9 cellular contexts compared by ENCODE assay signal in genomic region chr2:160428425-160428763, GRCh38.
DNase-seq lines count a peak whose midpoint lies in the region; ATAC-seq, FAIRE-seq and TF ChIP-seq lines count a peak whose summit lies in the region.
"Had no signal": no experiment of that assay in that cellular context is flagged by ENCODE, and none has a peak within 500 bp of the region (broad histone marks: within the 10 kb centered on the region; RNA-seq: fewer than 3 reads in every experiment).

No MANE protein-coding gene starts in this region.

- H3K27me3 ChIP-seq in A673 (replicated peaks; ENCODE audit: insufficient read depth, low read depth, low read length, poor library complexity) (no peaks in the 10 kb centered on the region), GM12878 (replicated peaks in 1 of 2; ENCODE audit: control insufficient read depth in 2 of 2, insufficient read depth in 2 of 2, low read length in 1 of 2) (no peaks in the 10 kb centered on the region)

- 0 out of 2 replicates have a peak overlapping the region, but pooled peaks have one; percentile 15 for H3K4me2 ChIP-seq in GM12878 (ENCODE audit: control insufficient read depth, insufficient read depth)

- H2AFZ ChIP-seq in GM12878 (ENCODE audit: control insufficient read depth, low read depth, low read length) = peak overlapping the region; percentile 40; the same call in 1 of the 2 replicates

- POLR2A ChIA-PET in A673 (lab: Charles Lee; ENCODE audit: low non-redundant PET) (interaction anchor here (0.6 kb wide), 1 partner anchor 66 kb away, joined by 6 read pairs; no protein-coding TSS in a partner anchor), GM12878 (lab: Charles Lee) (no interaction called here)

- intact Hi-C loops in A673 (cut with micrococcal nuclease; ENCODE audit: unreplicated experiment) = loop anchor here (2.0 to 10.0 kb wide), 4 partner anchors 56 to 542 kb away; partner anchors contain the start of gene RBMS1
- intact Hi-C loops in GM12878 (cut with micrococcal nuclease; ENCODE audit: unreplicated experiment) = loop anchor here (5.0 kb wide), 1 partner anchor 316 kb away; no protein-coding TSS in a partner anchor

- RAD21 ChIA-PET in GM12878 (lab: Charles Lee; ENCODE audit: unreplicated experiment) = interaction anchor here (1.3 to 2.5 kb wide), 3 partner anchors 541 to 636 kb away, joined by 4 to 14 read pairs (median 8); no protein-coding TSS in a partner anchor

- no peaks in the 10 kb centered on the region for H3K79me2 ChIP-seq in GM12878 (ENCODE audit: control insufficient read depth, insufficient read depth, low read length)

- H4K20me1 ChIP-seq in GM12878 (ENCODE audit: control insufficient read depth, insufficient read depth) = no peaks in the 10 kb centered on the region

- no peak overlapping the region for H3K9ac ChIP-seq in GM12878 (ENCODE audit: control insufficient read depth, insufficient read depth, low read length)

- peak overlapping the region in 2 of 3 experiments; percentile 33 to 73 for H3K4me3 Mint-ChIP-seq in nephron

- 40% methylated on average over 4 of the region's 4 CpGs for WGBS in GM12878 (ENCODE audit: insufficient coverage, insufficient replicate concordance, low lambda C conversion rate, missing lambda C conversion rate)

- TF ChIP-seq RAD21 in GM12878 (IDR thresholded peaks at IDR 0.05; ENCODE audit: insufficient read depth, low read depth, low read length) = no peak

- no peak for TF ChIP-seq EP300 in GM12878 (IDR thresholded peaks at IDR 0.05; ENCODE audit: borderline replicate concordance in 1 of 2, control insufficient read depth in 1 of 2, low read depth in 2 of 2, low read length in 2 of 2)

- H3K36me3 ChIP-seq in A673 (ENCODE audit: insufficient read depth, low read length, poor library complexity, severe bottlenecking) = peaks cover 8% of the 10 kb centered on the region
- no peaks in the 10 kb centered on the region for H3K36me3 ChIP-seq in GM12878 (ENCODE audit: control insufficient read depth in 2 of 2, insufficient read depth in 2 of 2, low read length in 1 of 2)

- peaks cover 14% of the 10 kb centered on the region for H3K9me3 Mint-ChIP-seq in nephron

- FAIRE-seq in GM12878 (lab: Jason Lieb, UNC) = no peak

- H3K4me3 ChIP-seq in A673 (ENCODE audit: low read depth, low read length, poor library complexity, severe bottlenecking) (peak overlapping the region; percentile 35), GM12878 (no peak overlapping the region)
- peak overlapping the region; percentile 39 for H3K4me3 ChIP-seq in Jurkat, Clone E6-1 (ENCODE audit: low read length)

- peaks cover 19% of the 10 kb centered on the region for H3K9me3 ChIP-seq in A673 (ENCODE audit: low read depth, low read length, poor library complexity, severe bottlenecking)
- no peaks in the 10 kb centered on the region; the same call in 2 of the 3 replicates for H3K9me3 ChIP-seq in GM12878 (replicated peaks; ENCODE audit: control insufficient read depth, insufficient read depth, low read length)

- TF ChIP-seq CTCF in A673 (conservative IDR thresholded peaks at IDR 0.05; ENCODE audit: low read depth, low read length) = no peak
- TF ChIP-seq CTCF in GM12878 (IDR thresholded peaks at IDR 0.05 in 2 of 3, conservative IDR thresholded peaks at IDR 0.05 in 1 of 3; ENCODE audit: control insufficient read depth in 2 of 3, extremely low read depth in 1 of 3, insufficient read depth in 1 of 3, low read depth in 3 of 3, low read length in 3 of 3) = no peak
- TF ChIP-seq CTCF in nephron (IDR thresholded peaks at IDR 0.05; ENCODE audit: unreplicated experiment in 3 of 3) = no peak

- in situ Hi-C loops in GM12878 (cut with MboI) = no loop called here

- H3K27ac Mint-ChIP-seq in nephron = peak overlapping the region; percentile 95 to 99 (median 97)

- H3K27ac ChIP-seq in A673 (ENCODE audit: low read depth, low read length, poor library complexity, severe bottlenecking) (peak overlapping the region; percentile 90), GM12878 (ENCODE audit: control insufficient read depth, insufficient read depth) (no peak overlapping the region)

- ATAC-seq in GM12878 = no peak
- no peak for ATAC-seq in HG03521 (IDR thresholded peaks at IDR 0.05; ENCODE audit: unreplicated experiment)

- peaks cover 57% of the 10 kb centered on the region for H3K4me1 ChIP-seq in A673 (ENCODE audit: insufficient read depth, low read length, poor library complexity, severe bottlenecking)
- H3K4me1 ChIP-seq in GM12878 (ENCODE audit: control insufficient read depth, insufficient read depth, low read length) = no peaks in the 10 kb centered on the region; the same call in 1 of the 2 replicates

- SMC1A ChIA-PET in GM12878 (lab: Charles Lee; ENCODE audit: uncharacterized antibody, unreplicated experiment) = interaction anchor here (0.8 to 2.0 kb wide), 4 partner anchors 17 to 542 kb away, joined by 3 to 6 read pairs (median 3); no protein-coding TSS in a partner anchor

- BruUV-seq in A673 (replicated peaks; lab: Mats Ljungman, UMichigan) (no TSS peak), GM12878 (replicated peaks; lab: Mats Ljungman, UMichigan) (no TSS peak)

- peaks cover 51% of the 10 kb centered on the region for H3K4me1 Mint-ChIP-seq in nephron

- no peaks in the 10 kb centered on the region for H3K27me3 Mint-ChIP-seq in nephron (ENCODE audit: low read depth)

- no peak for TF ChIP-seq POLR2A in GM12878 (IDR thresholded peaks at IDR 0.05; ENCODE audit: low read depth, low read length)

- DNase-seq in A673 (ENCODE audit: low spot score) (peak; percentile 62), GM12878 (ENCODE audit: low read depth, low spot score) (no peak), globus pallidus (ENCODE audit: low spot score) (no peak), Ammon's horn (ENCODE audit: low spot score) (no peak), T-helper 9 cell (no peak)
- DNase-seq in Jurkat, Clone E6-1 (ENCODE audit: low read depth, low spot score) = no peak
- DNase-seq: NCI-H526 had no signal

- peaks cover 45% of the 10 kb centered on the region for H3K36me3 Mint-ChIP-seq in nephron (ENCODE audit: low read depth)

- CTCF ChIA-PET in A673 (lab: Charles Lee) = interaction anchor here (0.5 to 2.4 kb wide), 4 partner anchors 75 to 566 kb away, joined by 3 to 7 read pairs (median 4); no protein-coding TSS in a partner anchor
- CTCF ChIA-PET in GM12878 (lab: Yijun Ruan, JAX) = interaction anchor here (1.0 to 5.1 kb wide), 11 partner anchors 8 to 636 kb away, joined by 3 to 44 read pairs (median 6); no protein-coding TSS in a partner anchor

TF ChIP-seq in GM12878, 131 proteins besides CTCF, POLR2A, EP300 and RAD21 (continues in another document):
- no peak for TF ChIP-seq BCL11A (IDR thresholded peaks at IDR 0.05; ENCODE audit: low read depth, low read length)
- TF ChIP-seq, protein P1, sequence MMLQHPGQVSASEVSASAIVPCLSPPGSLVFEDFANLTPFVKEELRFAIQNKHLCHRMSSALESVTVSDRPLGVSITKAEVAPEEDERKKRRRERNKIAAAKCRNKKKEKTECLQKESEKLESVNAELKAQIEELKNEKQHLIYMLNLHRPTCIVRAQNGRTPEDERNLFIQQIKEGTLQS (IDR thresholded peaks at IDR 0.05; ENCODE audit: borderline replicate concordance, extremely low read depth, low read depth, low read length) = no peak
- TF ChIP-seq NRF1 (conservative IDR thresholded peaks at IDR 0.05; ENCODE audit: low read depth, low read length) = no peak
- TF ChIP-seq, protein P2, sequence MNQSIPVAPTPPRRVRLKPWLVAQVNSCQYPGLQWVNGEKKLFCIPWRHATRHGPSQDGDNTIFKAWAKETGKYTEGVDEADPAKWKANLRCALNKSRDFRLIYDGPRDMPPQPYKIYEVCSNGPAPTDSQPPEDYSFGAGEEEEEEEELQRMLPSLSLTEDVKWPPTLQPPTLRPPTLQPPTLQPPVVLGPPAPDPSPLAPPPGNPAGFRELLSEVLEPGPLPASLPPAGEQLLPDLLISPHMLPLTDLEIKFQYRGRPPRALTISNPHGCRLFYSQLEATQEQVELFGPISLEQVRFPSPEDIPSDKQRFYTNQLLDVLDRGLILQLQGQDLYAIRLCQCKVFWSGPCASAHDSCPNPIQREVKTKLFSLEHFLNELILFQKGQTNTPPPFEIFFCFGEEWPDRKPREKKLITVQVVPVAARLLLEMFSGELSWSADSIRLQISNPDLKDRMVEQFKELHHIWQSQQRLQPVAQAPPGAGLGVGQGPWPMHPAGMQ (IDR thresholded peaks at IDR 0.05; ENCODE audit: borderline replicate concordance) = no peak
- TF ChIP-seq ZNF274 (IDR thresholded peaks at IDR 0.05; ENCODE audit: insufficient read depth, insufficient read length) = no peak
- no peak for TF ChIP-seq BMI1 (IDR thresholded peaks at IDR 0.05; ENCODE audit: borderline replicate concordance)
- TF ChIP-seq ZBED1 (IDR thresholded peaks at IDR 0.05; ENCODE audit: borderline replicate concordance) = no peak
- TF ChIP-seq BCLAF1 (IDR thresholded peaks at IDR 0.05) = no peak
- TF ChIP-seq NBN (IDR thresholded peaks at IDR 0.05) = no peak
- TF ChIP-seq EGR1 (IDR thresholded peaks at IDR 0.05; ENCODE audit: borderline replicate concordance in 1 of 2, low read depth in 2 of 2, low read length in 2 of 2) = no peak
- TF ChIP-seq SIX5 (IDR thresholded peaks at IDR 0.05; ENCODE audit: low read depth, low read length, severe bottlenecking) = no peak
- no peak for TF ChIP-seq SMAD1 (IDR thresholded peaks at IDR 0.05; ENCODE audit: low read depth, partially characterized antibody)
- no peak for TF ChIP-seq MXI1 (IDR thresholded peaks at IDR 0.05; ENCODE audit: low read depth, low read length)
